ENCODE assay signal across 18 cellular contexts in genomic region chr6:97958143-97958542, GRCh38.
A peak's percentile ranks its signal among the peaks of the same experiment; 100 is the strongest.
DNase-seq lines count a peak whose midpoint lies in the region; ATAC-seq and TF ChIP-seq lines count a peak whose summit lies in the region.
"Had no signal": no experiment of that assay in that cellular context is flagged by ENCODE, and none has a peak within 500 bp of the region (broad histone marks: within the 10 kb centered on the region; RNA-seq: fewer than 3 reads in every experiment).

No MANE protein-coding gene starts in this region.

- H2AFZ ChIP-seq in neural progenitor cell (replicated peaks), result peak overlapping the region; percentile 6

- H3K4me3 Mint-ChIP-seq in neural progenitor cell, result no peak overlapping the region
- no peak overlapping the region for H3K4me3 Mint-ChIP-seq in activated CD4-positive, alpha-beta memory T cell treated with anti-CD3 and anti-CD28 coated beads, Interleukin-2, amount 10 ng/mL, durations not matched to agents 7 days and 5 days
- H3K4me3 Mint-ChIP-seq: activated B cell treated with CpG ODN at 0.5 μM for 24 hours had no signal

- H3K79me2 ChIP-seq in neural progenitor cell (ENCODE audit: low read depth), result no peaks in the 10 kb centered on the region

- WGBS in suprapubic skin, result 60% methylated on average over 8 of the region's 8 CpGs

- H3K27me3 ChIP-seq in foreskin keratinocyte (no peaks in the 10 kb centered on the region), neural progenitor cell (no peaks in the 10 kb centered on the region), suprapubic skin (no peaks in the 10 kb centered on the region)
- H3K27me3 ChIP-seq: SJSA1, stomach had no signal

- TF ChIP-seq EP300 in suprapubic skin (IDR thresholded peaks at IDR 0.05), result no peak

- H3K27ac ChIP-seq in foreskin keratinocyte (no peak overlapping the region), neural progenitor cell (no peak overlapping the region), suprapubic skin (no peak overlapping the region)
- H3K27ac ChIP-seq: C4-2B, SJSA1, stomach had no signal

- no peak overlapping the region for H3K9ac ChIP-seq in neural progenitor cell

- H3K27ac Mint-ChIP-seq in neural progenitor cell, result no peak overlapping the region
- no peak overlapping the region for H3K27ac Mint-ChIP-seq in activated CD4-positive, alpha-beta memory T cell treated with anti-CD3 and anti-CD28 coated beads, Interleukin-2, amount 10 ng/mL, durations not matched to agents 7 days and 5 days
- H3K27ac Mint-ChIP-seq: activated B cell treated with CpG ODN at 0.5 μM for 24 hours; activated naive CD4-positive, alpha-beta T cell treated with anti-CD3 and anti-CD28 coated beads, Interleukin-2, amount 50 U/mL, for 72 hours had no signal

- no peak overlapping the region for H3K4me2 ChIP-seq in neural progenitor cell

- DNase-seq in GM03348 (ENCODE audit: low spot score) (peak; percentile 6), SK-MEL-5 (ENCODE audit: low read depth, low spot score) (peak; percentile 41), foreskin keratinocyte (peak; percentile 69 to 87), neural progenitor cell (ENCODE audit: low spot score) (peak; percentile 45), GM13977 (ENCODE audit: low spot score) (no peak), suprapubic skin (ENCODE audit: low spot score in 2 of 2) (no peak)
- DNase-seq in activated CD4-positive, alpha-beta memory T cell treated with anti-CD3 and anti-CD28 coated beads, Interleukin-2, amount 10 ng/mL, durations not matched to agents 7 days and 5 days, result no peak
- DNase-seq: activated B cell treated with CpG ODN at 0.5 μM for 24 hours, cerebellar nuclear complex, erythroblast, NCI-H1436, NCI-H69, retina, stomach had no signal

- H3K9me3 ChIP-seq in neural progenitor cell (ENCODE audit: low read depth) (no peaks in the 10 kb centered on the region), suprapubic skin (no peaks in the 10 kb centered on the region)
- H3K9me3 ChIP-seq: SJSA1, stomach had no signal

- H3K9me3 Mint-ChIP-seq in neural progenitor cell, result peaks cover 11% of the 10 kb centered on the region
- H3K9me3 Mint-ChIP-seq in activated CD4-positive, alpha-beta memory T cell treated with anti-CD3 and anti-CD28 coated beads, Interleukin-2, amount 10 ng/mL, durations not matched to agents 7 days and 5 days, result no peaks in the 10 kb centered on the region
- H3K9me3 Mint-ChIP-seq: activated B cell treated with CpG ODN at 0.5 μM for 24 hours had no signal

- H3K27me3 Mint-ChIP-seq in neural progenitor cell (ENCODE audit: insufficient read depth, low read depth), result no peaks in the 10 kb centered on the region
- H3K27me3 Mint-ChIP-seq in activated CD4-positive, alpha-beta memory T cell treated with anti-CD3 and anti-CD28 coated beads, Interleukin-2, amount 10 ng/mL, durations not matched to agents 7 days and 5 days, result no peaks in the 10 kb centered on the region
- H3K27me3 Mint-ChIP-seq: activated B cell treated with CpG ODN at 0.5 μM for 24 hours had no signal

- peak; percentile 59 for TF ChIP-seq CTCF in foreskin keratinocyte (conservative IDR thresholded peaks at IDR 0.05)
- peak; percentile 17 for TF ChIP-seq CTCF in neural progenitor cell (IDR thresholded peaks at IDR 0.05)
- TF ChIP-seq CTCF in GM13977 (IDR thresholded peaks at IDR 0.05; ENCODE audit: extremely low read depth, insufficient read depth, missing control alignments), result no peak
- no peak for TF ChIP-seq CTCF in suprapubic skin (IDR thresholded peaks at IDR 0.05)

- CTCF ChIA-PET in activated CD4-positive, alpha-beta memory T cell treated with anti-CD3 and anti-CD28 coated beads, Interleukin-2, amount 10 ng/mL, durations not matched to agents 7 days and 5 days (lab: Charles Lee), result no interaction called here

- H3K4me1 Mint-ChIP-seq in neural progenitor cell, result peaks cover 2% of the 10 kb centered on the region
- no peaks in the 10 kb centered on the region for H3K4me1 Mint-ChIP-seq in activated CD4-positive, alpha-beta memory T cell treated with anti-CD3 and anti-CD28 coated beads, Interleukin-2, amount 10 ng/mL, durations not matched to agents 7 days and 5 days
- H3K4me1 Mint-ChIP-seq: activated B cell treated with CpG ODN at 0.5 μM for 24 hours had no signal

- ATAC-seq in foreskin keratinocyte, result peak; percentile 100
- ATAC-seq in GM19463 (IDR thresholded peaks at IDR 0.05; ENCODE audit: unreplicated experiment), result no peak
- ATAC-seq: activated naive CD4-positive, alpha-beta T cell treated with anti-CD3 and anti-CD28 coated beads, Interleukin-2, amount 50 U/mL, for 72 hours had no signal

- TF ChIP-seq POLR2A in suprapubic skin (IDR thresholded peaks at IDR 0.05), result no peak

- POLR2A ChIA-PET in activated CD4-positive, alpha-beta memory T cell treated with anti-CD3 and anti-CD28 coated beads, Interleukin-2, amount 10 ng/mL, durations not matched to agents 7 days and 5 days (lab: Charles Lee), result no interaction called here

- no peak overlapping the region for H3K4me3 ChIP-seq in neural progenitor cell
- H3K4me3 ChIP-seq in suprapubic skin, result no peak overlapping the region
- H3K4me3 ChIP-seq: SJSA1, stomach had no signal

- no peaks in the 10 kb centered on the region for H4K20me1 ChIP-seq in neural progenitor cell (ENCODE audit: low read depth)

- H3K36me3 Mint-ChIP-seq in neural progenitor cell, result no peaks in the 10 kb centered on the region
- no peaks in the 10 kb centered on the region for H3K36me3 Mint-ChIP-seq in activated CD4-positive, alpha-beta memory T cell treated with anti-CD3 and anti-CD28 coated beads, Interleukin-2, amount 10 ng/mL, durations not matched to agents 7 days and 5 days (ENCODE audit: low read depth)

- in situ Hi-C loops in SK-MEL-5 (cut with HindIII; ENCODE audit: low pct_unique_long_range_greater_than_20kb, low sequenced_read_pairs) (no loop called here), GM13977 (cut with MboI; ENCODE audit: low pct_unique_long_range_greater_than_20kb, low sequenced_read_pairs, unreplicated experiment) (no loop called here)

- no peaks in the 10 kb centered on the region for H3K36me3 ChIP-seq in neural progenitor cell
- H3K36me3 ChIP-seq in suprapubic skin, result no peaks in the 10 kb centered on the region
- H3K36me3 ChIP-seq: SJSA1, stomach had no signal

- H3F3A ChIP-seq in neural progenitor cell (ENCODE audit: low read depth), result no peaks in the 10 kb centered on the region

- H3K4me1 ChIP-seq in foreskin keratinocyte (peaks cover 7% of the 10 kb centered on the region), neural progenitor cell (peaks cover 5% of the 10 kb centered on the region), suprapubic skin (no peaks in the 10 kb centered on the region)
- H3K4me1 ChIP-seq: SJSA1, stomach had no signal

Comparison
In these comparisons a context has a peak if more than half of its experiments do, and no peak if none do; other contexts are left out.
1. DNase-seq: peak in GM03348 (single experiment), SK-MEL-5 (single experiment), foreskin keratinocyte (2 of 2) and neural progenitor cell (single experiment); none in GM13977 (single experiment), activated CD4-positive, alpha-beta memory T cell treated with anti-CD3 and anti-CD28 coated beads, Interleukin-2, amount 10 ng/mL, durations not matched to agents 7 days and 5 days (single experiment) and suprapubic skin (0 of 2).
2. CTCF ChIP-seq: peak in foreskin keratinocyte (single experiment) and neural progenitor cell (single experiment); none in GM13977 (single experiment) and suprapubic skin (0 of 2).